In genomic region chr16:88770459-88771293, GRCh38 we compare ENCODE assay signal across 8 cellular contexts. TPM values are rescaled to one million over a fixed set of nuclear protein-coding genes. Genes with fewer than 3 reads are reported as not detected.
DNase-seq lines count a peak whose midpoint lies in the region; ATAC-seq and TF ChIP-seq lines count a peak whose summit lies in the region.

No MANE protein-coding gene starts in this region.

- no peak for TF ChIP-seq CTCF in epithelial cell of proximal tubule (conservative IDR thresholded peaks at IDR 0.05; ENCODE audit: low read depth, low read length)

- peaks cover 99% of the 10 kb centered on the region for H3K4me1 ChIP-seq in BLaER1

- peaks cover 100% of the 10 kb centered on the region for H4K20me1 ChIP-seq in BLaER1

- no peaks in the 10 kb centered on the region for H3K27me3 ChIP-seq in BLaER1

- ATAC-seq in HG02610 (IDR thresholded peaks at IDR 0.05; ENCODE audit: unreplicated experiment) (peak; percentile 45), GM19324 (IDR thresholded peaks at IDR 0.05; ENCODE audit: low FRiP score, unreplicated experiment) (no peak)

- H3K27ac ChIP-seq in BLaER1 (peak overlapping the region; percentile 89), SK-N-MC (peak overlapping the region; percentile 73)

- H3K9ac ChIP-seq in BLaER1 (peak overlapping the region; percentile 81), SK-N-MC (ENCODE audit: insufficient read length) (peak overlapping the region; percentile 15)

- DNase-seq in SK-N-MC (ENCODE audit: low read depth, low spot score) (no peak), epithelial cell of proximal tubule (ENCODE audit: low read depth) (no peak), non-pigmented ciliary epithelial cell (ENCODE audit: low read depth) (peak; percentile 53), T-helper 9 cell (no peak)
- no peak for DNase-seq in activated CD4-positive, CD25-positive, alpha-beta regulatory T cell (lab: John Stamatoyannopoulos, UW)

- H3K36me3 ChIP-seq in BLaER1 (peaks cover 7% of the 10 kb centered on the region), SK-N-MC (ENCODE audit: insufficient read depth, low read length) (no peaks in the 10 kb centered on the region)

- peak overlapping the region; percentile 99 for H3K4me2 ChIP-seq in BLaER1

- peak overlapping the region; percentile 60 for H3K4me3 ChIP-seq in BLaER1
- peak overlapping the region; percentile 66 for H3K4me3 ChIP-seq in SK-N-MC
- peak overlapping the region; percentile 37 for H3K4me3 ChIP-seq in epithelial cell of proximal tubule (ENCODE audit: low read depth, low read length)

- H3K9me3 ChIP-seq in BLaER1: no peaks in the 10 kb centered on the region
- H3K9me3 ChIP-seq in SK-N-MC (ENCODE audit: low read depth, low read length): no peaks in the 10 kb centered on the region

RNA-seq across cellular contexts. Expression of gene PIEZO1, which starts 14.3 kb away (rescaled TPM):
- total RNA-seq in epithelial cell of proximal tubule: 245 and 246 TPM in 2 replicates

RNA-seq across cellular contexts. Expression of gene CDT1, which starts 32.9 kb away (rescaled TPM):
- total RNA-seq in epithelial cell of proximal tubule: 76.2 and 88.5 TPM in 2 replicates

RNA-seq across cellular contexts. Expression of gene APRT, which starts 41.1 kb away (rescaled TPM):
- 242 and 300 TPM in 2 replicates for total RNA-seq in epithelial cell of proximal tubule
